In genomic region chr12:114405199-114405448, GRCh38 we compare ENCODE assay signal across 2 cellular contexts.
TF ChIP-seq lines count a peak whose summit lies in the region.

No MANE protein-coding gene starts in this region.

TF ChIP-seq in A549, 52 proteins besides CTCF, POLR2A, EP300 and RAD21 (continued from another document):
- no peak for TF ChIP-seq PBX3 (IDR thresholded peaks at IDR 0.05)
- no peak for TF ChIP-seq HDAC2 (IDR thresholded peaks at IDR 0.05)
- TF ChIP-seq SREBF2 (IDR thresholded peaks at IDR 0.05) = no peak
- no peak for TF ChIP-seq HOXB5 (CRISPR knock-in tag; IDR thresholded peaks at IDR 0.05)
- no peak for TF ChIP-seq CHD4 (IDR thresholded peaks at IDR 0.05; ENCODE audit: borderline replicate concordance)
- no peak for TF ChIP-seq NFE2L2 (conservative IDR thresholded peaks at IDR 0.05; ENCODE audit: low read length)
- TF ChIP-seq RFX5 (IDR thresholded peaks at IDR 0.05) = no peak
- TF ChIP-seq CBX8 (IDR thresholded peaks at IDR 0.05) = no peak
- no peak for TF ChIP-seq ATOH8 (CRISPR knock-in tag; IDR thresholded peaks at IDR 0.05; ENCODE audit: low read depth)
- TF ChIP-seq HOXB13 (CRISPR knock-in tag; IDR thresholded peaks at IDR 0.05; ENCODE audit: low read depth) = no peak
- no peak for TF ChIP-seq ELK1 (IDR thresholded peaks at IDR 0.05; ENCODE audit: low read depth, low read length)
- no peak for TF ChIP-seq REST (IDR thresholded peaks at IDR 0.05)
- no peak for TF ChIP-seq RNF2 (IDR thresholded peaks at IDR 0.05; ENCODE audit: borderline replicate concordance, low read depth)
- TF ChIP-seq EHF (CRISPR knock-in tag; IDR thresholded peaks at IDR 0.05) = no peak
- TF ChIP-seq HOXA7 (CRISPR knock-in tag; IDR thresholded peaks at IDR 0.05) = no peak

TF ChIP-seq in HEK293, 187 proteins besides CTCF, POLR2A, EP300 and RAD21 (continued from another document):
- no peak for TF ChIP-seq MEIS1 (CRISPR knock-in tag; IDR thresholded peaks at IDR 0.05; ENCODE audit: borderline replicate concordance)
- no peak for TF ChIP-seq PRDM4 (tag by site-specific recombination; IDR thresholded peaks at IDR 0.05)
- no peak for TF ChIP-seq ZNF221 (tag by site-specific recombination; IDR thresholded peaks at IDR 0.05; ENCODE audit: borderline replicate concordance)
- no peak for TF ChIP-seq ZBTB6 (tag by site-specific recombination; IDR thresholded peaks at IDR 0.05)
- TF ChIP-seq ZFP69B (tag by site-specific recombination; IDR thresholded peaks at IDR 0.05) = no peak
- TF ChIP-seq PRDM10 (tag by site-specific recombination; IDR thresholded peaks at IDR 0.05) = no peak
TF ChIP-seq in HEK293: peak in this region for 0.
